ENCODE assay signal across 1 cellular context in genomic region chrX:1453390-1453783, GRCh38.
TF ChIP-seq lines count a peak whose summit lies in the region.

No MANE protein-coding gene starts in this region.

TF ChIP-seq in GM12878, 131 proteins besides CTCF, POLR2A, EP300 and RAD21 (continued from another document):
- TF ChIP-seq TCF12 (IDR thresholded peaks at IDR 0.05; ENCODE audit: low read depth, low read length) (no peak), RB1 (IDR thresholded peaks at IDR 0.05; ENCODE audit: borderline replicate concordance) (peak; percentile 55; the same call in 1 of the 2 replicates), TAF1 (IDR thresholded peaks at IDR 0.05; ENCODE audit: borderline replicate concordance, low read depth, low read length) (peak; percentile 52; the same call in 1 of the 2 replicates), ATF7 (IDR thresholded peaks at IDR 0.05; ENCODE audit: low read depth) (peak; percentile 24; the same call in 1 of the 2 replicates), RELA (IDR thresholded peaks at IDR 0.05; ENCODE audit: borderline replicate concordance, partially characterized antibody) (peak; percentile 68), SKIL (IDR thresholded peaks at IDR 0.05; ENCODE audit: low read depth, poor library complexity, severe bottlenecking) (peak; percentile 28), MAX (IDR thresholded peaks at IDR 0.05; ENCODE audit: low read depth, low read length) (no peak; the same call in 1 of the 2 replicates), BRCA1 (IDR thresholded peaks at IDR 0.05; ENCODE audit: low read depth, low read length) (no peak), BACH1 (IDR thresholded peaks at IDR 0.05; ENCODE audit: borderline replicate concordance) (peak; percentile 98), MXI1 (IDR thresholded peaks at IDR 0.05; ENCODE audit: low read depth, low read length) (no peak), BHLHE40 (IDR thresholded peaks at IDR 0.05; ENCODE audit: borderline replicate concordance in 1 of 2, low read depth in 2 of 2, low read length in 1 of 2) (peak; percentile 36 to 66; a peak in 3 of 4 replicates), CUX1 (IDR thresholded peaks at IDR 0.05; ENCODE audit: insufficient replicate concordance, low read depth, low read length) (no peak), GATAD2B (conservative IDR thresholded peaks at IDR 0.05; ENCODE audit: low read depth) (0 out of 2 replicates have a peak, but pooled peaks have one; percentile 37), NRF1 (conservative IDR thresholded peaks at IDR 0.05; ENCODE audit: low read depth, low read length) (no peak), RELB (IDR thresholded peaks at IDR 0.05; ENCODE audit: low read depth) (peak; percentile 23; the same call in 1 of the 2 replicates), MEF2B (IDR thresholded peaks at IDR 0.05; ENCODE audit: partially characterized antibody, poor library complexity, severe bottlenecking) (peak; percentile 21), SMARCA5 (IDR thresholded peaks at IDR 0.05) (peak; percentile 89; the same call in 1 of the 2 replicates), NBN (IDR thresholded peaks at IDR 0.05) (peak; percentile 90), ZNF592 (IDR thresholded peaks at IDR 0.05) (no peak)
